21 cellular contexts compared by ENCODE assay signal in genomic region chrX:3160771-3161170, GRCh38.
"Had no signal": no experiment of that assay in that cellular context is flagged by ENCODE, and none has a peak within 500 bp of the region (broad histone marks: within the 10 kb centered on the region; RNA-seq: fewer than 3 reads in every experiment).

No MANE protein-coding gene starts in this region.

- H3K4me1 ChIP-seq: esophagus squamous epithelium, right atrium auricular region, suprapubic skin had no signal

- DNase-seq: activated B cell treated with CpG ODN at 0.5 μM for 24 hours; activated CD4-positive, alpha-beta T cell treated with anti-CD3 and anti-CD28 coated beads for 48 hours; activated CD8-positive, alpha-beta memory T cell treated with anti-CD3 and anti-CD28 coated beads, Interleukin-2, amount 50 U/mL, for 4 hours; activated CD8-positive, alpha-beta T cell treated with anti-CD3 and anti-CD28 coated beads, Interleukin-2, amount 10 ng/mL, durations not matched to agents 7 days and 5 days; activated naive CD8-positive, alpha-beta T cell treated with anti-CD3 and anti-CD28 coated beads for 36 hours; activated T-cell treated with anti-CD3 and anti-CD28 coated beads, Interleukin-2, amount 50 U/mL, for 48 hours; brain microvascular endothelial cell; cortex of kidney; effector CD4-positive, alpha-beta T cell; esophagus squamous epithelium; hypothalamus; naive B cell; small intestine; stimulated activated CD4-positive, alpha-beta T cell treated with anti-CD3 and anti-CD28 coated beads, Interleukin-4, amount 100 ng/mL, for 4 hours; stimulated activated CD8-positive, alpha-beta memory T cell treated with anti-CD3 and anti-CD28 coated beads, Interleukin-4, amount 100 ng/mL, for 48 hours; stimulated activated naive CD8-positive, alpha-beta T cell treated with anti-CD3 and anti-CD28 coated beads, Interleukin-15, Interleukin-2, amounts not matched to agents 100 U/mL and 50 U/mL, for 24 hours; T-helper 17 cell; trophoblast cell had no signal

- H3K4me3 Mint-ChIP-seq: activated B cell treated with CpG ODN at 0.5 μM for 24 hours; activated CD8-positive, alpha-beta T cell treated with anti-CD3 and anti-CD28 coated beads, Interleukin-2, amount 10 ng/mL, durations not matched to agents 7 days and 5 days; activated naive CD8-positive, alpha-beta T cell treated with anti-CD3 and anti-CD28 coated beads for 36 hours; central memory CD8-positive, alpha-beta T cell; naive B cell; T-helper 17 cell had no signal

- H3K9me3 ChIP-seq: esophagus squamous epithelium, right atrium auricular region, suprapubic skin had no signal

- H3K27ac Mint-ChIP-seq: activated B cell treated with CpG ODN at 0.5 μM for 24 hours; activated CD8-positive, alpha-beta T cell treated with anti-CD3 and anti-CD28 coated beads, Interleukin-2, amount 10 ng/mL, durations not matched to agents 7 days and 5 days; activated naive CD8-positive, alpha-beta T cell treated with anti-CD3 and anti-CD28 coated beads for 36 hours; naive B cell; T-helper 17 cell had no signal

- H3K36me3 ChIP-seq: brain microvascular endothelial cell, esophagus squamous epithelium, right atrium auricular region, suprapubic skin had no signal

- H3K4me1 Mint-ChIP-seq: activated B cell treated with CpG ODN at 0.5 μM for 24 hours; activated naive CD8-positive, alpha-beta T cell treated with anti-CD3 and anti-CD28 coated beads for 36 hours; central memory CD8-positive, alpha-beta T cell; naive B cell; T-helper 17 cell had no signal

- H3K36me3 Mint-ChIP-seq: activated naive CD8-positive, alpha-beta T cell treated with anti-CD3 and anti-CD28 coated beads for 36 hours; naive B cell had no signal

- ATAC-seq: activated CD8-positive, alpha-beta T cell treated with anti-CD3 and anti-CD28 coated beads, Interleukin-2, amount 10 ng/mL, durations not matched to agents 7 days and 5 days; stimulated activated naive CD8-positive, alpha-beta T cell treated with anti-CD3 and anti-CD28 coated beads, Interleukin-15, Interleukin-2, amounts not matched to agents 100 U/mL and 50 U/mL, for 24 hours; T-helper 17 cell had no signal

- H3K27me3 ChIP-seq: brain microvascular endothelial cell, esophagus squamous epithelium, right atrium auricular region, suprapubic skin had no signal

- H3K9me3 Mint-ChIP-seq: central memory CD8-positive, alpha-beta T cell had no signal

- H3K4me3 ChIP-seq: esophagus squamous epithelium, right atrium auricular region, suprapubic skin had no signal

- H3K27ac ChIP-seq: brain microvascular endothelial cell, esophagus squamous epithelium, right atrium auricular region, suprapubic skin had no signal

- H3K27me3 Mint-ChIP-seq: activated B cell treated with CpG ODN at 0.5 μM for 24 hours; central memory CD8-positive, alpha-beta T cell; naive B cell had no signal
